In the genomic region with DNA sequence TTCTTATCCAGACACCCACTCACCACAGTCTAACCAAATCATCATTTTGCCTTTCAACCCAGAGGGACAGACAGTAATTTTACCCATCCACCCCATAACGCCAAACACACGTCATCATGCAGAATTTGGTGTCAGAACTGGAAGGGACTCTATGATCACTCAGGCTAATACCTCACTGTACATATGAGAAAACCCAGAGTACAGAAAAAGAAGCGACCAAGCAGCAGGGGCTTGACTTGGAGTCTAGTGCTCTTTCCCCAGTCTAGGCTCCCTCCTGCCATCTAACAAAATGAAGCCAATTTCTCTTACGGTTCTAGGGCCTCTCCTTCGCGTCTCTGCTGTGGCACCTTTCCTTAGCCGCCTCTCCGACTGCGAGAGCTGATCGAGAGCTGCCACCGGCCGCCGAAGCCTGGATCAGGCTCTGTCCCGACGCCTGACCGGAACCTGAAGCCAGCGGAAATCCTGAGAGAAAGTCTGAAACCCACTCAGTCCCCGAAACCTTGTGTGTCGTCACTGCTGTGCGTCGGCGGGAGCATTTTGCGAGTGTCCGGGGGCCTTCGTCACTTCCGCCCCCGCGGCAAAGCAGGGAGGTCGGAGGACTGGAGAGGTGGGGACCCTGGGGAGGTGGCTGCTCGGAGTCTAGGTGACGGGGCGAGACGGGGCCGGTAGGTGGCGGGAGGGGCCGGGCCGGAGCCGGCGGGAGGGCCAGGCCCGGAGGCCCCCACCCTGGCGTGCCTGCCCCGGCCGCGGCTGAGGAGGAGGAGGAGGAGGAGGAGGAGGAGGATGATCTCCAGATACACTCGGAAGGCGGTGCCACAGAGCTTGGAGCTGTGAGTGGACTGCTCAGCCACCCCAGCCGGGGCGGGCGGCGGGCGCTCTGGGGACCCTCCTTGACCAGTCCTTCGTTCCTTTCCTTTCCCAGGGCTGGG, we compare ENCODE assay signal across 1 cellular context.
TF ChIP-seq lines count a peak whose summit lies in the region.

A gene (minus strand): TSS at position 452 of the 929 bp plus-strand sequence. CDS start 4,071 bp downstream, outside the sequence.
A gene (plus strand): TSS at position 563 of the 929 bp plus-strand sequence. CDS start 221 bp downstream, at position 784.

TF ChIP-seq in K562, 482 proteins besides CTCF, POLR2A, EP300 and RAD21 (continued from another document and continues in another):
- TF ChIP-seq, protein P1, sequence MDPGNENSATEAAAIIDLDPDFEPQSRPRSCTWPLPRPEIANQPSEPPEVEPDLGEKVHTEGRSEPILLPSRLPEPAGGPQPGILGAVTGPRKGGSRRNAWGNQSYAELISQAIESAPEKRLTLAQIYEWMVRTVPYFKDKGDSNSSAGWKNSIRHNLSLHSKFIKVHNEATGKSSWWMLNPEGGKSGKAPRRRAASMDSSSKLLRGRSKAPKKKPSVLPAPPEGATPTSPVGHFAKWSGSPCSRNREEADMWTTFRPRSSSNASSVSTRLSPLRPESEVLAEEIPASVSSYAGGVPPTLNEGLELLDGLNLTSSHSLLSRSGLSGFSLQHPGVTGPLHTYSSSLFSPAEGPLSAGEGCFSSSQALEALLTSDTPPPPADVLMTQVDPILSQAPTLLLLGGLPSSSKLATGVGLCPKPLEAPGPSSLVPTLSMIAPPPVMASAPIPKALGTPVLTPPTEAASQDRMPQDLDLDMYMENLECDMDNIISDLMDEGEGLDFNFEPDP (CRISPR knock-in tag; IDR thresholded peaks at IDR 0.05) = no peak
- TF ChIP-seq MTA2 (IDR thresholded peaks at IDR 0.05; ENCODE audit: low read depth) (no peak), MECOM (CRISPR knock-in tag; IDR thresholded peaks at IDR 0.05) (no peak), ARHGAP35 (IDR thresholded peaks at IDR 0.05; ENCODE audit: partially characterized antibody) (no peak), RBBP5 (IDR thresholded peaks at IDR 0.05; ENCODE audit: borderline replicate concordance, insufficient read depth, low read length, poor library complexity, severe bottlenecking) (peak; percentile 94), ZNF444 (CRISPR knock-in tag; IDR thresholded peaks at IDR 0.05) (no peak), ZNF324 (CRISPR knock-in tag; IDR thresholded peaks at IDR 0.05) (no peak), SIN3B (IDR thresholded peaks at IDR 0.05; ENCODE audit: low read depth) (peak; percentile 98), IFI16 (CRISPR knock-in tag; IDR thresholded peaks at IDR 0.05) (no peak), STAT5B (CRISPR knock-in tag; IDR thresholded peaks at IDR 0.05) (no peak), BRD9 (IDR thresholded peaks at IDR 0.05; ENCODE audit: low read depth, partially characterized antibody) (no peak), NONO (IDR thresholded peaks at IDR 0.05; ENCODE audit: low read depth in 2 of 2, low read length in 1 of 2) (peak; percentile 49 to 59; a peak in 2 of 4 replicates), CTBP1 (IDR thresholded peaks at IDR 0.05; ENCODE audit: borderline replicate concordance) (peak; percentile 95), ZNF274 (IDR thresholded peaks at IDR 0.05; ENCODE audit: borderline replicate concordance, low read depth, low read length) (no peak), FOXM1 (IDR thresholded peaks at IDR 0.05; ENCODE audit: low read depth) (peak; percentile 50; the same call in 1 of the 2 replicates), FOXM1 (CRISPR knock-in tag; IDR thresholded peaks at IDR 0.05; ENCODE audit: low read depth) (no peak), DPF2 (IDR thresholded peaks at IDR 0.05) (no peak; the same call in 1 of the 2 replicates), NFATC3 (IDR thresholded peaks at IDR 0.05) (no peak), PHB2 (IDR thresholded peaks at IDR 0.05; ENCODE audit: low read depth) (0 out of 2 replicates have a peak, but pooled peaks have one; percentile 48), NCOR1 (IDR thresholded peaks at IDR 0.05) (no peak; the same call in 1 of the 2 replicates), RBM25 (IDR thresholded peaks at IDR 0.05; ENCODE audit: low read depth, low read length, severe bottlenecking) (no peak), RB1 (IDR thresholded peaks at IDR 0.05; ENCODE audit: low read depth) (peak; percentile 84), ZNF77 (CRISPR knock-in tag; IDR thresholded peaks at IDR 0.05) (no peak), RBM15 (IDR thresholded peaks at IDR 0.05; ENCODE audit: insufficient read depth, low read length) (no peak), POLR2AphosphoS5 (IDR thresholded peaks at IDR 0.05; ENCODE audit: control insufficient read depth, insufficient read depth, low read depth, low read length) (peak; percentile 96), TEAD4 (IDR thresholded peaks at IDR 0.05; ENCODE audit: low read length) (peak; percentile 21; the same call in 1 of the 2 replicates), TEAD4 (CRISPR knock-in tag; IDR thresholded peaks at IDR 0.05; ENCODE audit: borderline replicate concordance) (no peak), HDAC3 (IDR thresholded peaks at IDR 0.05; ENCODE audit: borderline replicate concordance, partially characterized antibody) (no peak), MXI1 (IDR thresholded peaks at IDR 0.05; ENCODE audit: low read depth, low read length) (peak; percentile 14; the same call in 1 of the 2 replicates), TEAD2 (tag; IDR thresholded peaks at IDR 0.05) (no peak)
- TF ChIP-seq, protein P2, sequence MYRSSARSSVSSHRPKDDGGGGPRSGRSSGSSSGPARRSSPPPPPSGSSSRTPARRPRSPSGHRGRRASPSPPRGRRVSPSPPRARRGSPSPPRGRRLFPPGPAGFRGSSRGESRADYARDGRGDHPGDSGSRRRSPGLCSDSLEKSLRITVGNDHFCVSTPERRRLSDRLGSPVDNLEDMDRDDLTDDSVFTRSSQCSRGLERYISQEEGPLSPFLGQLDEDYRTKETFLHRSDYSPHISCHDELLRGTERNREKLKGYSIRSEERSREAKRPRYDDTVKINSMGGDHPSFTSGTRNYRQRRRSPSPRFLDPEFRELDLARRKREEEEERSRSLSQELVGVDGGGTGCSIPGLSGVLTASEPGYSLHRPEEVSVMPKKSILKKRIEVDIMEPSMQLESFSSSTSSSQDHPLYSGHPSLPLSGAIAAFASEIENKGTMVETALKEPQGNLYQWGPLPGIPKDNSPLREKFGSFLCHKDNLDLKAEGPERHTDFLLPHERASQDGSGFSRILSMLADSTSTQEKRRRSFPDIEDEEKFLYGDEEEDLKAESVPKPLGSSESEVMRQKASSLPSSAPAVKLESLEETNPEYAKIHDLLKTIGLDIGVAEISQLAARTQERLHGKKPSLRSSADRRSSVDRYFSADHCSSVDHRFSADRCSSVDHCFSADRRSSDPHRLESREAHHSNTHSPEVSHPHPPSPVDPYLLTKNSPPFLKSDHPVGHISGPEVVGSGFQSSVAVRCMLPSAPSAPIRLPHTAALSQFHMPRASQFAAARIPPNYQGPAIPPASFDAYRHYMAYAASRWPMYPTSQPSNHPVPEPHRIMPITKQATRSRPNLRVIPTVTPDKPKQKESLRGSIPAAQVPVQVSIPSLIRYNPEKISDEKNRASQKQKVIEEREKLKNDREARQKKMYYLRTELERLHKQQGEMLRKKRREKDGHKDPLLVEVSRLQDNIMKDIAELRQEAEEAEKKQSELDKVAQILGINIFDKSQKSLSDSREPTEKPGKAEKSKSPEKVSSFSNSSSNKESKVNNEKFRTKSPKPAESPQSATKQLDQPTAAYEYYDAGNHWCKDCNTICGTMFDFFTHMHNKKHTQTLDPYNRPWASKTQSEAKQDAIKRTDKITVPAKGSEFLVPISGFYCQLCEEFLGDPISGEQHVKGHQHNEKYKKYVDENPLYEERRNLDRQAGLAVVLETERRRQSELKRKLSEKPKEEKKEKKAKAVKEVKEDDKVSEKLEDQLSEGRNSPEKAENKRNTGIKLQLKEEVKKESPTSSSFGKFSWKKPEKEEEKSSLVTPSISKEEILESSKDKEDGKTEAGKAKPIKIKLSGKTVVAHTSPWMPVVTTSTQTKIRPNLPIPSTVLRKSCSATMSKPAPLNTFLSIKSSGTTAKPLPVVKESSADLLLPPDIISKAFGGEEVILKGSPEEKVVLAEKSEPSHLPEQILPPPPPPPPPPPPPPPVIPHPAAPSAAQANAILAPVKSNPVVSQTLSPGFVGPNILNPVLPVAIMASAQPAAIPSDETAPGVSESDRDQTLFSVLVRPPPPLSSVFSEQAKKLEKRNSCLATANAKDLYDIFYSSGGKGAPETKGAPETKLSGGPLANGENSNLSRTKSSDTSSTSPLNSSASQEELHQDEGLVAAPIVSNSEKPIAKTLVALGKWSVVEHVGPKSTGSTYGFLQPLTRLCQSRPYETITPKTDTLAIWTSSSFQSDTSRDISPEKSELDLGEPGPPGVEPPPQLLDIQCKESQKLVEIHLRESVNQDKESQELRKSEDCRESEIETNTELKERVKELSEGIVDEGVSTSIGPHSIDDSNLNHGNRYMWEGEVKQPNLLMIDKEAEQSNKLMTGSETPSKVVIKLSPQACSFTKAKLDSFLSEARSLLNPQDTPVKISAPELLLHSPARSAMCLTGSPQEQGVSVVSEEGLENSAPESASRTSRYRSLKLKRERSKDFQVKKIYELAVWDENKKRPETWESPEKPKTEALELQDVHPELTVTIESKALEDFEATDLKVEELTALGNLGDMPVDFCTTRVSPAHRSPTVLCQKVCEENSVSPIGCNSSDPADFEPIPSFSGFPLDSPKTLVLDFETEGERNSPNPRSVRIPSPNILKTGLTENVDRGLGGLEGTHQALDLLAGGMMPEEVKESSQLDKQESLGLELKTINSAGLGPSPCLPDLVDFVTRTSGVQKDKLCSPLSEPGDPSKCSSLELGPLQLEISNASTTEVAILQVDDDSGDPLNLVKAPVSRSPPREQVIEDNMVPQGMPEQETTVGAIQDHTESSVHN (IDR thresholded peaks at IDR 0.05; ENCODE audit: borderline replicate concordance in 1 of 2, low read depth in 1 of 2) = 0 out of 4 replicates have a peak, but pooled peaks of 1 of the 2 experiments have one; percentile 39
- TF ChIP-seq, protein P3, sequence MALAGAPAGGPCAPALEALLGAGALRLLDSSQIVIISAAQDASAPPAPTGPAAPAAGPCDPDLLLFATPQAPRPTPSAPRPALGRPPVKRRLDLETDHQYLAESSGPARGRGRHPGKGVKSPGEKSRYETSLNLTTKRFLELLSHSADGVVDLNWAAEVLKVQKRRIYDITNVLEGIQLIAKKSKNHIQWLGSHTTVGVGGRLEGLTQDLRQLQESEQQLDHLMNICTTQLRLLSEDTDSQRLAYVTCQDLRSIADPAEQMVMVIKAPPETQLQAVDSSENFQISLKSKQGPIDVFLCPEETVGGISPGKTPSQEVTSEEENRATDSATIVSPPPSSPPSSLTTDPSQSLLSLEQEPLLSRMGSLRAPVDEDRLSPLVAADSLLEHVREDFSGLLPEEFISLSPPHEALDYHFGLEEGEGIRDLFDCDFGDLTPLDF (CRISPR knock-in tag; IDR thresholded peaks at IDR 0.05) = no peak
- TF ChIP-seq, protein P4, sequence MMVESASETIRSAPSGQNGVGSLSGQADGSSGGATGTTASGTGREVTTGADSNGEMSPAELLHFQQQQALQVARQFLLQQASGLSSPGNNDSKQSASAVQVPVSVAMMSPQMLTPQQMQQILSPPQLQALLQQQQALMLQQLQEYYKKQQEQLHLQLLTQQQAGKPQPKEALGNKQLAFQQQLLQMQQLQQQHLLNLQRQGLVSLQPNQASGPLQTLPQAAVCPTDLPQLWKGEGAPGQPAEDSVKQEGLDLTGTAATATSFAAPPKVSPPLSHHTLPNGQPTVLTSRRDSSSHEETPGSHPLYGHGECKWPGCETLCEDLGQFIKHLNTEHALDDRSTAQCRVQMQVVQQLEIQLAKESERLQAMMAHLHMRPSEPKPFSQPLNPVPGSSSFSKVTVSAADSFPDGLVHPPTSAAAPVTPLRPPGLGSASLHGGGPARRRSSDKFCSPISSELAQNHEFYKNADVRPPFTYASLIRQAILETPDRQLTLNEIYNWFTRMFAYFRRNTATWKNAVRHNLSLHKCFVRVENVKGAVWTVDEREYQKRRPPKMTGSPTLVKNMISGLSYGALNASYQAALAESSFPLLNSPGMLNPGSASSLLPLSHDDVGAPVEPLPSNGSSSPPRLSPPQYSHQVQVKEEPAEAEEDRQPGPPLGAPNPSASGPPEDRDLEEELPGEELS (CRISPR knock-in tag; IDR thresholded peaks at IDR 0.05; ENCODE audit: borderline replicate concordance) = no peak
- TF ChIP-seq, protein P5, sequence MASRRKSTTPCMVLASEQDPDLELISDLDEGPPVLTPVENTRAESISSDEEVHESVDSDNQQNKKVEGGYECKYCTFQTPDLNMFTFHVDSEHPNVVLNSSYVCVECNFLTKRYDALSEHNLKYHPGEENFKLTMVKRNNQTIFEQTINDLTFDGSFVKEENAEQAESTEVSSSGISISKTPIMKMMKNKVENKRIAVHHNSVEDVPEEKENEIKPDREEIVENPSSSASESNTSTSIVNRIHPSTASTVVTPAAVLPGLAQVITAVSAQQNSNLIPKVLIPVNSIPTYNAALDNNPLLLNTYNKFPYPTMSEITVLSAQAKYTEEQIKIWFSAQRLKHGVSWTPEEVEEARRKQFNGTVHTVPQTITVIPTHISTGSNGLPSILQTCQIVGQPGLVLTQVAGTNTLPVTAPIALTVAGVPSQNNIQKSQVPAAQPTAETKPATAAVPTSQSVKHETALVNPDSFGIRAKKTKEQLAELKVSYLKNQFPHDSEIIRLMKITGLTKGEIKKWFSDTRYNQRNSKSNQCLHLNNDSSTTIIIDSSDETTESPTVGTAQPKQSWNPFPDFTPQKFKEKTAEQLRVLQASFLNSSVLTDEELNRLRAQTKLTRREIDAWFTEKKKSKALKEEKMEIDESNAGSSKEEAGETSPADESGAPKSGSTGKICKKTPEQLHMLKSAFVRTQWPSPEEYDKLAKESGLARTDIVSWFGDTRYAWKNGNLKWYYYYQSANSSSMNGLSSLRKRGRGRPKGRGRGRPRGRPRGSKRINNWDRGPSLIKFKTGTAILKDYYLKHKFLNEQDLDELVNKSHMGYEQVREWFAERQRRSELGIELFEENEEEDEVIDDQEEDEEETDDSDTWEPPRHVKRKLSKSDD (conservative IDR thresholded peaks at IDR 0.05; ENCODE audit: low read length) = peak; percentile 81; the same call in 1 of the 2 replicates
- TF ChIP-seq, protein P6, sequence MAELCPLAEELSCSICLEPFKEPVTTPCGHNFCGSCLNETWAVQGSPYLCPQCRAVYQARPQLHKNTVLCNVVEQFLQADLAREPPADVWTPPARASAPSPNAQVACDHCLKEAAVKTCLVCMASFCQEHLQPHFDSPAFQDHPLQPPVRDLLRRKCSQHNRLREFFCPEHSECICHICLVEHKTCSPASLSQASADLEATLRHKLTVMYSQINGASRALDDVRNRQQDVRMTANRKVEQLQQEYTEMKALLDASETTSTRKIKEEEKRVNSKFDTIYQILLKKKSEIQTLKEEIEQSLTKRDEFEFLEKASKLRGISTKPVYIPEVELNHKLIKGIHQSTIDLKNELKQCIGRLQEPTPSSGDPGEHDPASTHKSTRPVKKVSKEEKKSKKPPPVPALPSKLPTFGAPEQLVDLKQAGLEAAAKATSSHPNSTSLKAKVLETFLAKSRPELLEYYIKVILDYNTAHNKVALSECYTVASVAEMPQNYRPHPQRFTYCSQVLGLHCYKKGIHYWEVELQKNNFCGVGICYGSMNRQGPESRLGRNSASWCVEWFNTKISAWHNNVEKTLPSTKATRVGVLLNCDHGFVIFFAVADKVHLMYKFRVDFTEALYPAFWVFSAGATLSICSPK (IDR thresholded peaks at IDR 0.05; ENCODE audit: borderline replicate concordance) = peak; percentile 82; the same call in 1 of the 2 replicates
- TF ChIP-seq, protein P7, sequence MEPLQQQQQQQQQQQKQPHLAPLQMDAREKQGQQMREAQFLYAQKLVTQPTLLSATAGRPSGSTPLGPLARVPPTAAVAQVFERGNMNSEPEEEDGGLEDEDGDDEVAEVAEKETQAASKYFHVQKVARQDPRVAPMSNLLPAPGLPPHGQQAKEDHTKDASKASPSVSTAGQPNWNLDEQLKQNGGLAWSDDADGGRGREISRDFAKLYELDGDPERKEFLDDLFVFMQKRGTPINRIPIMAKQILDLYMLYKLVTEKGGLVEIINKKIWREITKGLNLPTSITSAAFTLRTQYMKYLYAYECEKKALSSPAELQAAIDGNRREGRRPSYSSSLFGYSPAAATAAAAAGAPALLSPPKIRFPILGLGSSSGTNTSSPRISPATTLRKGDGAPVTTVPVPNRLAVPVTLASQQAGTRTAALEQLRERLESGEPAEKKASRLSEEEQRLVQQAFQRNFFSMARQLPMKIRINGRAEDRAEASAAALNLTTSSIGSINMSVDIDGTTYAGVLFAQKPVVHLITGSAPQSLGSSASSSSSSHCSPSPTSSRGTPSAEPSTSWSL (CRISPR knock-in tag; IDR thresholded peaks at IDR 0.05; ENCODE audit: borderline replicate concordance) = no peak; the same call in 1 of the 2 replicates
